In genomic region chr1:6338685-6339084, GRCh38 we compare ENCODE assay signal across 19 cellular contexts. TPM values are rescaled to one million over a fixed set of nuclear protein-coding genes. Genes with fewer than 3 reads are reported as not detected.
DNase-seq lines count a peak whose midpoint lies in the region; ATAC-seq and TF ChIP-seq lines count a peak whose summit lies in the region.
"Had no signal": no experiment of that assay in that cellular context is flagged by ENCODE, and none has a peak within 500 bp of the region (broad histone marks: within the 10 kb centered on the region; RNA-seq: fewer than 3 reads in every experiment).

No MANE protein-coding gene starts in this region.

- H3K4me2 ChIP-seq in neural cell (ENCODE audit: low read length): peak overlapping the region; percentile 73
- H3K4me2 ChIP-seq: PC-9 had no signal

- H3K4me1 Mint-ChIP-seq in activated CD4-positive, alpha-beta T cell treated with anti-CD3 and anti-CD28 coated beads, Interleukin-2, amount 10 ng/mL, durations not matched to agents 7 days and 5 days: peaks cover 3% of the 10 kb centered on the region
- peaks cover 9% of the 10 kb centered on the region for H3K4me1 Mint-ChIP-seq in osteocyte (ENCODE audit: unreplicated experiment)
- H3K4me1 Mint-ChIP-seq: CD8-positive, alpha-beta memory T cell; IgD-negative memory B cell had no signal

- H3K27me3 Mint-ChIP-seq in activated CD4-positive, alpha-beta T cell treated with anti-CD3 and anti-CD28 coated beads, Interleukin-2, amount 10 ng/mL, durations not matched to agents 7 days and 5 days: no peaks in the 10 kb centered on the region
- no peaks in the 10 kb centered on the region for H3K27me3 Mint-ChIP-seq in osteocyte (ENCODE audit: unreplicated experiment)
- H3K27me3 Mint-ChIP-seq: CD8-positive, alpha-beta memory T cell; IgD-negative memory B cell had no signal

- peaks cover 1% of the 10 kb centered on the region for H3K36me3 Mint-ChIP-seq in activated CD4-positive, alpha-beta T cell treated with anti-CD3 and anti-CD28 coated beads, Interleukin-2, amount 10 ng/mL, durations not matched to agents 7 days and 5 days (ENCODE audit: low read depth)
- H3K36me3 Mint-ChIP-seq in osteocyte (ENCODE audit: unreplicated experiment): no peaks in the 10 kb centered on the region

- H3K27me3 ChIP-seq in HUES64 (ENCODE audit: insufficient read depth, low read length): no peaks in the 10 kb centered on the region
- H3K27me3 ChIP-seq in iPS-15b (ENCODE audit: control insufficient read depth, insufficient read depth, low read length): no peaks in the 10 kb centered on the region
- no peaks in the 10 kb centered on the region for H3K27me3 ChIP-seq in neural cell (ENCODE audit: insufficient read depth, low read depth, low read length)
- H3K27me3 ChIP-seq: BE2C had no signal

- H3K9me3 Mint-ChIP-seq in activated CD4-positive, alpha-beta T cell treated with anti-CD3 and anti-CD28 coated beads, Interleukin-2, amount 10 ng/mL, durations not matched to agents 7 days and 5 days: no peaks in the 10 kb centered on the region
- no peaks in the 10 kb centered on the region for H3K9me3 Mint-ChIP-seq in osteocyte (ENCODE audit: unreplicated experiment)
- H3K9me3 Mint-ChIP-seq: CD8-positive, alpha-beta memory T cell; IgD-negative memory B cell had no signal

- H3K4me1 ChIP-seq in HUES64 (ENCODE audit: insufficient read depth, low read length): peaks cover 18% of the 10 kb centered on the region; the same call in 1 of the 2 replicates
- peaks cover 5% of the 10 kb centered on the region for H3K4me1 ChIP-seq in iPS-15b (ENCODE audit: control insufficient read depth, insufficient read depth, low read length)

- H3F3A ChIP-seq in neural cell (ENCODE audit: insufficient read depth, low read length, poor library complexity, severe bottlenecking): peaks cover 6% of the 10 kb centered on the region

- H3K36me3 ChIP-seq in HUES64 (ENCODE audit: insufficient read depth, low read length) (peaks cover 6% of the 10 kb centered on the region), iPS-15b (ENCODE audit: control insufficient read depth, insufficient read depth, low read length) (peaks cover 8% of the 10 kb centered on the region), neural cell (ENCODE audit: insufficient read depth, low read length) (no peaks in the 10 kb centered on the region)
- H3K36me3 ChIP-seq: BE2C had no signal

- no peak for TF ChIP-seq EP300 in neural cell (conservative IDR thresholded peaks at IDR 0.05; ENCODE audit: poor library complexity, severe bottlenecking)

- no peak overlapping the region for H3K4me3 Mint-ChIP-seq in activated CD4-positive, alpha-beta T cell treated with anti-CD3 and anti-CD28 coated beads, Interleukin-2, amount 10 ng/mL, durations not matched to agents 7 days and 5 days
- H3K4me3 Mint-ChIP-seq in osteocyte (ENCODE audit: unreplicated experiment): no peak overlapping the region
- H3K4me3 Mint-ChIP-seq: CD8-positive, alpha-beta memory T cell; IgD-negative memory B cell had no signal

- peak overlapping the region; percentile 49; the same call in 1 of the 2 replicates for H3K27ac ChIP-seq in HUES64 (ENCODE audit: low read depth, low read length)
- peak overlapping the region; percentile 84 for H3K27ac ChIP-seq in neural cell (ENCODE audit: low read length)
- H3K27ac ChIP-seq: PC-9, SK-N-MC had no signal

- CTCF ChIA-PET in activated CD4-positive, alpha-beta T cell treated with anti-CD3 and anti-CD28 coated beads, Interleukin-2, amount 10 ng/mL, durations not matched to agents 7 days and 5 days (lab: Charles Lee): interaction anchor here (1.0 to 1.8 kb wide), 4 partner anchors 9 to 92 kb away, joined by 3 to 6 read pairs (median 4); no protein-coding TSS in a partner anchor

- no peaks in the 10 kb centered on the region for H3K79me2 ChIP-seq in neural cell (replicated peaks; ENCODE audit: insufficient read depth, low read length)

- H3K9me3 ChIP-seq in HUES64 (ENCODE audit: insufficient read depth, low read depth, low read length) (no peaks in the 10 kb centered on the region), iPS-15b (ENCODE audit: control insufficient read depth, insufficient read depth, low read length) (no peaks in the 10 kb centered on the region), neural cell (ENCODE audit: low read length) (no peaks in the 10 kb centered on the region)
- H3K9me3 ChIP-seq: BE2C had no signal

- H3K27ac Mint-ChIP-seq in activated CD4-positive, alpha-beta T cell treated with anti-CD3 and anti-CD28 coated beads, Interleukin-2, amount 10 ng/mL, durations not matched to agents 7 days and 5 days: no peak overlapping the region
- no peak overlapping the region for H3K27ac Mint-ChIP-seq in osteocyte (ENCODE audit: unreplicated experiment)
- H3K27ac Mint-ChIP-seq: IgD-negative memory B cell had no signal

- TF ChIP-seq CTCF in neural cell (IDR thresholded peaks at IDR 0.05; ENCODE audit: poor library complexity, severe bottlenecking) (no peak), osteocyte (IDR thresholded peaks at IDR 0.05) (no peak)

- no peak for ATAC-seq in GM19023 (IDR thresholded peaks at IDR 0.05; ENCODE audit: unreplicated experiment)
- ATAC-seq: Right ventricle myocardium inferior had no signal

- H3K9ac ChIP-seq in HUES64 (ENCODE audit: low read depth, low read length) (0 out of 2 replicates have a peak overlapping the region, but pooled peaks have one; percentile 46), iPS-15b (ENCODE audit: low read depth, low read length) (peak overlapping the region; percentile 54), neural cell (ENCODE audit: low read length) (peak overlapping the region; percentile 55)

- no peaks in the 10 kb centered on the region for H4K20me1 ChIP-seq in neural cell (ENCODE audit: insufficient read depth)

- peak; percentile 15 for DNase-seq in COR-L47 (lab: John Stamatoyannopoulos, UW)
- no peak for DNase-seq in NCI-H69 (lab: John Stamatoyannopoulos, UW)
- DNase-seq in activated CD4-positive, alpha-beta T cell treated with anti-CD3 and anti-CD28 coated beads, Interleukin-2, amount 10 ng/mL, durations not matched to agents 7 days and 5 days: no peak
- DNase-seq in osteocyte (ENCODE audit: extremely low spot score, unreplicated experiment): no peak
- DNase-seq: BE2C; CD8-positive, alpha-beta memory T cell; HCEC 1CT; NCI-H146; NCI-H2107; NCI-H446 treated with DMSO at 0.1 percent for 48 hours; NCI-H774; PC-9 had no signal

- peak; percentile 30 for TF ChIP-seq RAD21 in neural cell (conservative IDR thresholded peaks at IDR 0.05)

- no peak overlapping the region for H2AFZ ChIP-seq in neural cell (ENCODE audit: low read depth, low read length)
- H2AFZ ChIP-seq: PC-9 had no signal

- no peaks in the 10 kb centered on the region for H3K9me2 ChIP-seq in neural cell (ENCODE audit: insufficient read depth, low read length)

- POLR2A ChIA-PET in activated CD4-positive, alpha-beta T cell treated with anti-CD3 and anti-CD28 coated beads, Interleukin-2, amount 10 ng/mL, durations not matched to agents 7 days and 5 days (lab: Charles Lee): no interaction called here

- WGBS in HUES64: 49% methylated on average over 6 of the region's 7 CpGs

- H3K4me3 ChIP-seq in HUES64 (ENCODE audit: low read length) (no peak overlapping the region), iPS-15b (ENCODE audit: low read depth, low read length) (no peak overlapping the region), neural cell (ENCODE audit: low read length) (peak overlapping the region; percentile 59)
- H3K4me3 ChIP-seq: PC-9, SK-N-MC had no signal

TF ChIP-seq in neural cell, 6 proteins besides CTCF, POLR2A, EP300 and RAD21:
- TF ChIP-seq MXI1 (conservative IDR thresholded peaks at IDR 0.05; ENCODE audit: poor library complexity, severe bottlenecking) (peak; percentile 15), EZH2 (IDR thresholded peaks at IDR 0.05; ENCODE audit: borderline replicate concordance, insufficient read depth, low read length, poor library complexity, severe bottlenecking) (no peak), SMC3 (conservative IDR thresholded peaks at IDR 0.05; ENCODE audit: poor library complexity) (no peak), REST (IDR thresholded peaks at IDR 0.05; ENCODE audit: borderline replicate concordance) (no peak), TAF1 (IDR thresholded peaks at IDR 0.05; ENCODE audit: low read depth) (no peak), POLR2AphosphoS5 (IDR thresholded peaks at IDR 0.05) (peak; percentile 20)

RNA-seq across cellular contexts. Expression of gene ACOT7, which starts 54.9 kb away (rescaled TPM):
- 126 TPM for polyA plus RNA-seq in HUES64 (2013, experiment 1 of 2)
- polyA plus RNA-seq in HUES64 (2013, experiment 2 of 2): 125 TPM
- polyA plus RNA-seq in neural cell: 101 TPM in 2 replicates
- 60.1 and 74.8 TPM in 2 replicates for polyA minus RNA-seq in neural cell
- 100 to 1,000 TPM; 101 TPM for total RNA-seq in activated CD4-positive, alpha-beta T cell treated with anti-CD3 and anti-CD28 coated beads, Interleukin-2, amount 10 ng/mL, durations not matched to agents 7 days and 5 days
- total RNA-seq in osteocyte: 21.6 and 21.8 TPM in 2 replicates
